Comparison of ENCODE assay signal across 8 cellular contexts in genomic region chr1:43976045-43976444, GRCh38. TPM values are rescaled to one million over a fixed set of nuclear protein-coding genes. Genes with fewer than 3 reads are reported as not detected.
A peak's percentile ranks its signal among the peaks of the same experiment; 100 is the strongest.
DNase-seq lines count a peak whose midpoint lies in the region; ATAC-seq lines count a peak whose summit lies in the region.

No MANE protein-coding gene starts in this region.

- H3K27ac Mint-ChIP-seq in T-helper 1 cell treated with Interleukin-12 subunit alpha and Interleukin-12 subunit beta and Interleukin-4 antibody, amounts not matched to agents 30 μg/mL and 1 μg/mL, for 36 hours: peak overlapping the region; percentile 72
- peak overlapping the region; percentile 65 for H3K27ac Mint-ChIP-seq in activated T-helper 17 cell treated with anti-CD3 and anti-CD28 coated beads, Interleukin-2, amount 50 U/mL, for 72 hours

- H3K9ac ChIP-seq in iPS-20b (ENCODE audit: low read depth, low read length): peak overlapping the region; percentile 88

- peaks cover 7% of the 10 kb centered on the region; the same call in 1 of the 2 replicates for H3K4me1 ChIP-seq in iPS-20b (ENCODE audit: insufficient read depth, low read length)

- H3K4me1 Mint-ChIP-seq in T-helper 1 cell treated with Interleukin-12 subunit alpha and Interleukin-12 subunit beta and Interleukin-4 antibody, amounts not matched to agents 30 μg/mL and 1 μg/mL, for 36 hours (ENCODE audit: low read depth): peaks cover 51% of the 10 kb centered on the region
- H3K4me1 Mint-ChIP-seq in activated T-helper 17 cell treated with anti-CD3 and anti-CD28 coated beads, Interleukin-2, amount 50 U/mL, for 72 hours: peaks cover 43% of the 10 kb centered on the region

- H3K9me3 ChIP-seq in iPS-20b (ENCODE audit: insufficient read depth, low read depth, low read length): no peaks in the 10 kb centered on the region

- no peaks in the 10 kb centered on the region for H3K27me3 ChIP-seq in iPS-20b (ENCODE audit: insufficient read depth, low read length)

- peak overlapping the region; percentile 92 for H3K4me3 ChIP-seq in iPS-20b (ENCODE audit: low read length)

- DNase-seq in T-helper 1 cell (no peak), substantia nigra (lab: John Stamatoyannopoulos, UW) (no peak), hepatic stellate cell (ENCODE audit: low spot score) (no peak)

- H3K27ac ChIP-seq in iPS-20b (ENCODE audit: low read length) (no peak overlapping the region), substantia nigra (ENCODE audit: low read depth, low read length, poor library complexity, severe bottlenecking) (peak overlapping the region; percentile 74)

- H3K27me3 Mint-ChIP-seq in T-helper 1 cell treated with Interleukin-12 subunit alpha and Interleukin-12 subunit beta and Interleukin-4 antibody, amounts not matched to agents 30 μg/mL and 1 μg/mL, for 36 hours (ENCODE audit: low read depth): no peaks in the 10 kb centered on the region
- no peaks in the 10 kb centered on the region for H3K27me3 Mint-ChIP-seq in activated T-helper 17 cell treated with anti-CD3 and anti-CD28 coated beads, Interleukin-2, amount 50 U/mL, for 72 hours

- peak overlapping the region; percentile 87 for H3K4me3 Mint-ChIP-seq in T-helper 1 cell treated with Interleukin-12 subunit alpha and Interleukin-12 subunit beta and Interleukin-4 antibody, amounts not matched to agents 30 μg/mL and 1 μg/mL, for 36 hours
- H3K4me3 Mint-ChIP-seq in activated T-helper 17 cell treated with anti-CD3 and anti-CD28 coated beads, Interleukin-2, amount 50 U/mL, for 72 hours: peak overlapping the region; percentile 97

- peaks cover 21% of the 10 kb centered on the region for H3K36me3 Mint-ChIP-seq in T-helper 1 cell treated with Interleukin-12 subunit alpha and Interleukin-12 subunit beta and Interleukin-4 antibody, amounts not matched to agents 30 μg/mL and 1 μg/mL, for 36 hours (ENCODE audit: low read depth)
- H3K36me3 Mint-ChIP-seq in activated T-helper 17 cell treated with anti-CD3 and anti-CD28 coated beads, Interleukin-2, amount 50 U/mL, for 72 hours (ENCODE audit: low read depth): peaks cover 68% of the 10 kb centered on the region

- peaks cover 47% of the 10 kb centered on the region for H3K36me3 ChIP-seq in iPS-20b (ENCODE audit: insufficient read depth, low read depth, low read length)

- ATAC-seq in activated T-helper 17 cell treated with anti-CD3 and anti-CD28 coated beads, Interleukin-2, amount 50 U/mL, for 72 hours (replicated peaks): no peak
- no peak for ATAC-seq in HG03139 (IDR thresholded peaks at IDR 0.05; ENCODE audit: unreplicated experiment)
- ATAC-seq in GM19455 (IDR thresholded peaks at IDR 0.05; ENCODE audit: unreplicated experiment): no peak

- H3K9me3 Mint-ChIP-seq in T-helper 1 cell treated with Interleukin-12 subunit alpha and Interleukin-12 subunit beta and Interleukin-4 antibody, amounts not matched to agents 30 μg/mL and 1 μg/mL, for 36 hours: no peaks in the 10 kb centered on the region
- no peaks in the 10 kb centered on the region for H3K9me3 Mint-ChIP-seq in activated T-helper 17 cell treated with anti-CD3 and anti-CD28 coated beads, Interleukin-2, amount 50 U/mL, for 72 hours

RNA-seq across cellular contexts. Expression of gene ATP6V0B, which starts 1.3 kb away (rescaled TPM):
- total RNA-seq in activated T-helper 17 cell treated with anti-CD3 and anti-CD28 coated beads, Interleukin-2, amount 50 U/mL, for 72 hours: 100 to 1,000 TPM in 1 of 2 donors, 10 to 100 TPM in 1; 80.1 to 183 TPM

RNA-seq across cellular contexts. Expression of gene B4GALT2, which starts 3.0 kb away (rescaled TPM):
- total RNA-seq in activated T-helper 17 cell treated with anti-CD3 and anti-CD28 coated beads, Interleukin-2, amount 50 U/mL, for 72 hours: 10 to 100 TPM; 18.5 to 34.4 TPM

RNA-seq across cellular contexts. Expression of gene DPH2, which starts 6.2 kb away (rescaled TPM):
- total RNA-seq in activated T-helper 17 cell treated with anti-CD3 and anti-CD28 coated beads, Interleukin-2, amount 50 U/mL, for 72 hours: 10 to 100 TPM; 24.7 to 59.4 TPM

RNA-seq across cellular contexts. Expression of gene CCDC24, which starts 15.4 kb away (rescaled TPM):
- total RNA-seq in activated T-helper 17 cell treated with anti-CD3 and anti-CD28 coated beads, Interleukin-2, amount 50 U/mL, for 72 hours: 1 to 10 TPM in 1 of 2 donors, under 1 TPM in 1; 0.95 to 2.6 TPM

RNA-seq across cellular contexts. Expression of gene IPO13, which starts 29.3 kb away (rescaled TPM):
- 10 to 100 TPM in 1 of 2 donors, 1 to 10 TPM in 1; 9.4 to 26.5 TPM for total RNA-seq in activated T-helper 17 cell treated with anti-CD3 and anti-CD28 coated beads, Interleukin-2, amount 50 U/mL, for 72 hours
